In genomic region chr11:114062272-114062671, GRCh38 we compare ENCODE assay signal across 2 cellular contexts.
TF ChIP-seq lines count a peak whose summit lies in the region.

No MANE protein-coding gene starts in this region.

TF ChIP-seq in liver, 16 proteins besides CTCF, POLR2A, EP300 and RAD21 (continued from another document):
- no peak for TF ChIP-seq ZBTB33 (IDR thresholded peaks at IDR 0.05)
- TF ChIP-seq TAF1 (conservative IDR thresholded peaks at IDR 0.05) = no peak
- no peak for TF ChIP-seq YY1 (IDR thresholded peaks at IDR 0.05)
- no peak for TF ChIP-seq EGR1 (IDR thresholded peaks at IDR 0.05; ENCODE audit: low read depth in 2 of 2)
- no peak for TF ChIP-seq FOXA1 (IDR thresholded peaks at IDR 0.05)

TF ChIP-seq in HepG2, 621 proteins besides CTCF, POLR2A, EP300 and RAD21 (continued from another document):
- TF ChIP-seq ATF5 (CRISPR knock-in tag; IDR thresholded peaks at IDR 0.05; ENCODE audit: low read depth) = no peak
